ENCODE assay signal across 16 cellular contexts in the genomic region with DNA sequence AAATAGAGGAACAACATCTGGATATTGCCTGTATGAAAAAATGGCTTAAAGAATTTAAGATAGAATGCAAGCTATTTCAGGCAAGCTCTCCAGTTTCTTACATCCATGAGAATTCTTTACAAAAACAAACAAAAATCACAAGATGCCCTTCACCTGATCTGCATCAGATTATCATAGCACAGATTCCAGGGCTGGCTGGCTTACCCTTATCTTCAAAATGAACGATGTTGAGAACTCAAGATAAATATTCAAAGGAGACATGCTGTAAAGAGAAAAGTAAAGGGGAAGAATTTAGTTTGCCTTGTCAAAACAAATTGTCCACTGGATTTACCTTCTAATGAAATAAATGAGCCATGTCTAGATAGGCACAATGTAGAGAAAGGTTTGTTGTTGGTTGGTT.
"Had no signal": no experiment of that assay in that cellular context is flagged by ENCODE, and none has a peak within 500 bp of the region (broad histone marks: within the 10 kb centered on the region; RNA-seq: fewer than 3 reads in every experiment).

No MANE protein-coding gene starts in this region.

- DNase-seq: activated CD4-positive, alpha-beta T cell treated with anti-CD3 and anti-CD28 coated beads, Interleukin-2, amount 50 U/mL, for 4 hours; activated effector memory CD4-positive, alpha-beta T cell treated with anti-CD3 and anti-CD28 coated beads, Interleukin-2, amount 50 U/mL, for 16 hours; activated T-cell treated with anti-CD3 and anti-CD28 coated beads, Interleukin-2, amount 50 U/mL, for 72 hours; body of pancreas; heart left ventricle; left ventricle myocardium superior; pancreas; stimulated activated CD4-positive, alpha-beta T cell treated with anti-CD3 and anti-CD28 coated beads, Interleukin-12 subunit alpha, Interleukin-12 subunit beta, amount 100 ng/mL, for 4 hours; stimulated activated CD4-positive, alpha-beta T cell treated with anti-CD3 and anti-CD28 coated beads, Interleukin-1b, Interleukin-23, amount 100 ng/mL, for 48 hours; stimulated activated CD8-positive, alpha-beta memory T cell treated with anti-CD3 and anti-CD28 coated beads, Interleukin-4, amount 100 ng/mL, for 48 hours; stimulated activated naive CD4-positive, alpha-beta T cell; uterus had no signal

- H3K27me3 ChIP-seq: adrenal gland, body of pancreas, gastroesophageal sphincter, heart left ventricle, neutrophil, pancreas, uterus had no signal

- H3K4me1 ChIP-seq: adrenal gland, body of pancreas, gastroesophageal sphincter, pancreas, uterus had no signal

- H3K4me3 ChIP-seq: adrenal gland, body of pancreas, gastroesophageal sphincter, heart left ventricle, pancreas, uterus had no signal

- H3K27ac ChIP-seq: adrenal gland, body of pancreas, gastroesophageal sphincter, heart left ventricle, neutrophil, pancreas, uterus had no signal

- ATAC-seq: activated T-cell treated with anti-CD3 and anti-CD28 coated beads, Interleukin-2, amount 50 U/mL, for 72 hours; body of pancreas; gastroesophageal sphincter; heart left ventricle; left ventricle myocardium superior; natural killer cell treated with Interleukin-12 subunit alpha and Interleukin-12 subunit beta and Interleukin-15 and Interleukin-18, amount 100 ng/mL, for 72 hours; pancreas had no signal

- H3K36me3 ChIP-seq: adrenal gland, gastroesophageal sphincter, heart left ventricle, neutrophil, pancreas, uterus had no signal

- H3K9me3 ChIP-seq: adrenal gland, body of pancreas, gastroesophageal sphincter, heart left ventricle, neutrophil, pancreas, uterus had no signal
